19 cellular contexts compared by ENCODE assay signal in genomic region chr9:96087669-96088299, GRCh38.
DNase-seq lines count a peak whose midpoint lies in the region; ATAC-seq, FAIRE-seq and TF ChIP-seq lines count a peak whose summit lies in the region.
"Had no signal": no experiment of that assay in that cellular context is flagged by ENCODE, and none has a peak within 500 bp of the region (broad histone marks: within the 10 kb centered on the region; RNA-seq: fewer than 3 reads in every experiment).

No MANE protein-coding gene starts in this region.

- POLR2A ChIA-PET in K562 (lab: Yijun Ruan, JAX): no interaction called here

- peaks cover 22% of the 10 kb centered on the region for H3K27me3 Mint-ChIP-seq in activated T-helper 1 cell treated with anti-CD3 and anti-CD28 coated beads, Interleukin-12 subunit alpha, Interleukin-12 subunit beta, Interleukin-2, Interleukin-4 antibody, amounts not matched to agents 30 ng/mL and 10 ng/mL and 1 ng/mL, durations not matched to agents 14 hours and 24 hours and 36 hours (ENCODE audit: insufficient read depth)
- H3K27me3 Mint-ChIP-seq in HFFc6 (ENCODE audit: insufficient read depth): peaks cover 6% of the 10 kb centered on the region

- TF ChIP-seq POLR2A in K562 (conservative IDR thresholded peaks at IDR 0.05): no peak

- no peak overlapping the region for H3K9ac ChIP-seq in K562 (ENCODE audit: insufficient read depth in 1 of 2, low read depth in 2 of 2, low read length in 2 of 2)
- H3K9ac ChIP-seq: BLaER1 treated with 17β-estradiol and CSF1 and Interleukin-3, amounts not matched to agents 10 nM and 100 nM had no signal

- intact Hi-C loops in K562 (cut with micrococcal nuclease) (no loop called here), mucosa of descending colon (cut with DNase I, micrococcal nuclease) (no loop called here)
- intact Hi-C loops in activated T-helper 1 cell treated with anti-CD3 and anti-CD28 coated beads, Interleukin-12 subunit alpha, Interleukin-12 subunit beta, Interleukin-2, Interleukin-4 antibody, amounts not matched to agents 30 ng/mL and 10 ng/mL and 1 ng/mL, durations not matched to agents 14 hours and 24 hours and 36 hours (cut with micrococcal nuclease): no loop called here

- H3K4me3 Mint-ChIP-seq in activated T-helper 1 cell treated with anti-CD3 and anti-CD28 coated beads, Interleukin-12 subunit alpha, Interleukin-12 subunit beta, Interleukin-2, Interleukin-4 antibody, amounts not matched to agents 30 ng/mL and 10 ng/mL and 1 ng/mL, durations not matched to agents 14 hours and 24 hours and 36 hours: no peak overlapping the region
- H3K4me3 Mint-ChIP-seq in HFFc6: no peak overlapping the region
- H3K4me3 Mint-ChIP-seq: activated naive CD8-positive, alpha-beta T cell; IgD-negative memory B cell had no signal

- no peaks in the 10 kb centered on the region for H3K9me1 ChIP-seq in K562 (ENCODE audit: control insufficient read depth, insufficient read depth, low read length)

- no peak overlapping the region for H3K27ac ChIP-seq in K562 (ENCODE audit: extremely low read depth, low read depth, low read length)
- H3K27ac ChIP-seq: BLaER1 treated with 17β-estradiol and CSF1 and Interleukin-3, amounts not matched to agents 10 nM and 100 nM; foreskin keratinocyte; upper lobe of right lung had no signal

- H3K36me3 Mint-ChIP-seq in activated T-helper 1 cell treated with anti-CD3 and anti-CD28 coated beads, Interleukin-12 subunit alpha, Interleukin-12 subunit beta, Interleukin-2, Interleukin-4 antibody, amounts not matched to agents 30 ng/mL and 10 ng/mL and 1 ng/mL, durations not matched to agents 14 hours and 24 hours and 36 hours (ENCODE audit: low read depth): peaks cover 1% of the 10 kb centered on the region
- no peaks in the 10 kb centered on the region for H3K36me3 Mint-ChIP-seq in HFFc6 (ENCODE audit: low read depth)
- H3K36me3 Mint-ChIP-seq: activated naive CD8-positive, alpha-beta T cell; IgD-negative memory B cell had no signal

- no peaks in the 10 kb centered on the region for H3K79me2 ChIP-seq in K562 (ENCODE audit: control insufficient read depth, insufficient read depth, low read length)

- no peak for TF ChIP-seq RAD21 in K562 (CRISPR knock-in tag; conservative IDR thresholded peaks at IDR 0.05 in 1 of 2, IDR thresholded peaks at IDR 0.05 in 1 of 2)

- CTCF ChIA-PET in K562 (lab: Yijun Ruan, JAX; ENCODE audit: low intra/inter-chr PET ratio): no interaction called here

- H3K4me1 ChIP-seq in K562 (replicated peaks in 1 of 2; ENCODE audit: control insufficient read depth in 2 of 2, insufficient read depth in 2 of 2, low read length in 2 of 2) (no peaks in the 10 kb centered on the region), mucosa of descending colon (ENCODE audit: low read depth) (no peaks in the 10 kb centered on the region)
- H3K4me1 ChIP-seq: foreskin keratinocyte, upper lobe of right lung had no signal

- no peaks in the 10 kb centered on the region for H3K9me3 ChIP-seq in K562 (replicated peaks; ENCODE audit: control insufficient read depth, insufficient read depth, low read depth, low read length)
- no peaks in the 10 kb centered on the region for H3K9me3 ChIP-seq in mucosa of descending colon
- H3K9me3 ChIP-seq: upper lobe of right lung had no signal

- peak; percentile 45 for DNase-seq in Caki2 (ENCODE audit: low read depth)
- DNase-seq in LoVo (ENCODE audit: low spot score): peak; percentile 59
- DNase-seq in K562 (ENCODE audit: extremely low read depth in 1 of 4, low spot score in 3 of 4): no peak
- no peak for DNase-seq in mucosa of descending colon
- DNase-seq in activated T-helper 1 cell treated with anti-CD3 and anti-CD28 coated beads, Interleukin-12 subunit alpha, Interleukin-12 subunit beta, Interleukin-2, Interleukin-4 antibody, amounts not matched to agents 30 ng/mL and 10 ng/mL and 1 ng/mL, durations not matched to agents 14 hours and 24 hours and 36 hours (ENCODE audit: low spot score): no peak
- no peak for DNase-seq in HFFc6
- DNase-seq in medulla oblongata (ENCODE audit: extremely low spot score): no peak
- DNase-seq: activated CD8-positive, alpha-beta memory T cell treated with anti-CD3 and anti-CD28 coated beads, Interleukin-2, amount 50 U/mL, for 48 hours; effector CD8-positive, alpha-beta T cell; foreskin keratinocyte; NCI-H1092 treated with DMSO at 0.1 percent for 48 hours; stimulated activated CD4-positive, alpha-beta T cell treated with anti-CD3 and anti-CD28 coated beads, Interleukin-4, amount 100 ng/mL, for 1 hour; upper lobe of right lung had no signal

- FAIRE-seq in K562 (lab: Jason Lieb, UNC): no peak
- FAIRE-seq: bronchial epithelial cell, islet of Langerhans had no signal

- H3K4me2 ChIP-seq in K562 (ENCODE audit: insufficient read depth, low read length): no peak overlapping the region

- no peak for TF ChIP-seq EP300 in K562 (IDR thresholded peaks at IDR 0.05; ENCODE audit: low read length)

- H4K20me1 ChIP-seq in K562 (replicated peaks; ENCODE audit: control insufficient read depth, insufficient read depth, low read length): no peaks in the 10 kb centered on the region; the same call in 1 of the 2 replicates
- H4K20me1 ChIP-seq: BLaER1 treated with 17β-estradiol and CSF1 and Interleukin-3, amounts not matched to agents 10 nM and 100 nM had no signal

- peaks cover 4% of the 10 kb centered on the region for H3K9me3 Mint-ChIP-seq in activated T-helper 1 cell treated with anti-CD3 and anti-CD28 coated beads, Interleukin-12 subunit alpha, Interleukin-12 subunit beta, Interleukin-2, Interleukin-4 antibody, amounts not matched to agents 30 ng/mL and 10 ng/mL and 1 ng/mL, durations not matched to agents 14 hours and 24 hours and 36 hours
- no peaks in the 10 kb centered on the region for H3K9me3 Mint-ChIP-seq in HFFc6

- H3K4me1 Mint-ChIP-seq in activated T-helper 1 cell treated with anti-CD3 and anti-CD28 coated beads, Interleukin-12 subunit alpha, Interleukin-12 subunit beta, Interleukin-2, Interleukin-4 antibody, amounts not matched to agents 30 ng/mL and 10 ng/mL and 1 ng/mL, durations not matched to agents 14 hours and 24 hours and 36 hours (ENCODE audit: low read depth): no peaks in the 10 kb centered on the region
- no peaks in the 10 kb centered on the region for H3K4me1 Mint-ChIP-seq in HFFc6 (ENCODE audit: low read depth)
- H3K4me1 Mint-ChIP-seq: IgD-negative memory B cell had no signal

- in situ Hi-C loops in Caki2 (cut with HindIII; ENCODE audit: low pct_unique_long_range_greater_than_20kb, low sequenced_read_pairs): no loop called here
- in situ Hi-C loops in K562 (cut with MboI): no loop called here

- under 1% methylated on average over 10 of the region's 10 CpGs for WGBS in K562 (ENCODE audit: insufficient coverage, low coverage, missing lambda C conversion rate)

- ATAC-seq in K562: no peak
- peak; percentile 38 for ATAC-seq in mucosa of descending colon
- ATAC-seq in HG03521 (IDR thresholded peaks at IDR 0.05; ENCODE audit: unreplicated experiment): no peak
- ATAC-seq: foreskin keratinocyte, upper lobe of right lung had no signal

- H3K36me3 ChIP-seq in K562 (ENCODE audit: control insufficient read depth, insufficient read depth, low read length) (no peaks in the 10 kb centered on the region), mucosa of descending colon (ENCODE audit: low read depth) (no peaks in the 10 kb centered on the region)
- H3K36me3 ChIP-seq: BLaER1 treated with 17β-estradiol and CSF1 and Interleukin-3, amounts not matched to agents 10 nM and 100 nM; upper lobe of right lung had no signal

- peaks cover 30 to 38% of the 10 kb centered on the region in 2 experiments for H3K27me3 ChIP-seq in K562 (ENCODE audit: control insufficient read depth in 2 of 2, insufficient read depth in 2 of 2, low read length in 2 of 2)

- TF ChIP-seq CTCF in K562 (IDR thresholded peaks at IDR 0.05 in 2 of 3, conservative IDR thresholded peaks at IDR 0.05 in 1 of 3; ENCODE audit: insufficient read depth in 2 of 3, low read depth in 1 of 3, low read length in 3 of 3) (no peak), mucosa of descending colon (IDR thresholded peaks at IDR 0.05) (no peak), HFFc6 (IDR thresholded peaks at IDR 0.05) (no peak)

- H3K4me3 ChIP-seq in K562: no peak overlapping the region
- no peak overlapping the region for H3K4me3 ChIP-seq in mucosa of descending colon
- H3K4me3 ChIP-seq: BLaER1 treated with 17β-estradiol and CSF1 and Interleukin-3, amounts not matched to agents 10 nM and 100 nM; upper lobe of right lung had no signal

- BruUV-seq in K562 (replicated peaks; lab: Mats Ljungman, UMichigan): no TSS peak

- no peak overlapping the region for H3K27ac Mint-ChIP-seq in activated T-helper 1 cell treated with anti-CD3 and anti-CD28 coated beads, Interleukin-12 subunit alpha, Interleukin-12 subunit beta, Interleukin-2, Interleukin-4 antibody, amounts not matched to agents 30 ng/mL and 10 ng/mL and 1 ng/mL, durations not matched to agents 14 hours and 24 hours and 36 hours
- no peak overlapping the region for H3K27ac Mint-ChIP-seq in HFFc6
- H3K27ac Mint-ChIP-seq: activated naive CD8-positive, alpha-beta T cell; IgD-negative memory B cell had no signal

- no peak overlapping the region for H2AFZ ChIP-seq in K562 (ENCODE audit: low read depth, low read length)

TF ChIP-seq in K562, 482 proteins besides CTCF, POLR2A, EP300 and RAD21:
- TF ChIP-seq PKNOX1 (IDR thresholded peaks at IDR 0.05) (0 out of 2 replicates have a peak, but pooled peaks have one; percentile 29), MEIS2 (IDR thresholded peaks at IDR 0.05; ENCODE audit: partially characterized antibody) (peak; percentile 2), CC2D1A (IDR thresholded peaks at IDR 0.05) (no peak)

Comparison
In these comparisons a context has a peak if more than half of its experiments do, and no peak if none do; other contexts are left out.
1. DNase-seq: peak in Caki2 (single experiment) and LoVo (single experiment); none in K562 (0 of 4), mucosa of descending colon (0 of 3), activated T-helper 1 cell treated with anti-CD3 and anti-CD28 coated beads, Interleukin-12 subunit alpha, Interleukin-12 subunit beta, Interleukin-2, Interleukin-4 antibody, amounts not matched to agents 30 ng/mL and 10 ng/mL and 1 ng/mL, durations not matched to agents 14 hours and 24 hours and 36 hours (single experiment), HFFc6 (single experiment) and medulla oblongata (single experiment).